Comparison of ENCODE assay signal across 10 cellular contexts in genomic region chr12:78062781-78063180, GRCh38.
DNase-seq lines count a peak whose midpoint lies in the region; ATAC-seq lines count a peak whose summit lies in the region.
"Had no signal": no experiment of that assay in that cellular context is flagged by ENCODE, and none has a peak within 500 bp of the region (broad histone marks: within the 10 kb centered on the region; RNA-seq: fewer than 3 reads in every experiment).

No MANE protein-coding gene starts in this region.

- DNase-seq in EH (ENCODE audit: low read depth) (peak; percentile 68), OCI-M1 (lab: John Stamatoyannopoulos, UW) (peak; percentile 80), fibroblast of peridontal ligament (ENCODE audit: extremely low read depth) (peak; percentile 82), posterior cingulate gyrus (peak in 8 of 10 donors; percentile 28 to 79 (median 44)), OCI-M2 (lab: John Stamatoyannopoulos, UW; ENCODE audit: unreplicated experiment) (no peak), islet precursor cell (no peak)
- DNase-seq: naive B cell, T-cell had no signal

- ATAC-seq in HG03354 (IDR thresholded peaks at IDR 0.05; ENCODE audit: poor library complexity, severe bottlenecking, unreplicated experiment) (no peak), HG02571 (IDR thresholded peaks at IDR 0.05; ENCODE audit: unreplicated experiment) (no peak)
- ATAC-seq: T-cell had no signal

- intact Hi-C loops in posterior cingulate gyrus (cut with DNase I): no loop called here

Comparison
In these comparisons a context has a peak if more than half of its experiments do, and no peak if none do; other contexts are left out.
1. DNase-seq: peak in EH (single experiment), OCI-M1 (single experiment), fibroblast of peridontal ligament (single experiment) and posterior cingulate gyrus (8 of 10); none in OCI-M2 (single experiment) and islet precursor cell (single experiment).